15 cellular contexts compared by ENCODE assay signal in the genomic region with DNA sequence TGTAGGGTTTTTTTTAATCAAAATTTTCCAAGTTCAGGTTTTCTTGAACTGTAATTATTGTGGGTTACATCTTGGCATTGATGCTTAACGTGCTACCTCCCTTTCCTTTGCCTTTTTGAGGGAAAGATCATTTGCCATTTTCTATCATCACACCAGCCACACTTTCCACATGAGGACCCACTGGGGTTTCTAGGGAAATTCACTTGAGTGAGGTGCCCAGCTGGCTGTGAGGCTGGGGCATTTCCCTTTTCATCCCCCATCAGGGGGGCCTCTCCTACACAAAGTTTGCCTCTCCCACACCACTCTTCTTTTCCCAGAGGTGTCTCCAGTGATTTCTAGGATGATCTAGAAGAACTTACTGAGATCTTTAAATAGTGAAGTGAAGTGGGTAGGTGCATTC.
DNase-seq lines count a peak whose midpoint lies in the region; ATAC-seq and TF ChIP-seq lines count a peak whose summit lies in the region.
"Had no signal": no experiment of that assay in that cellular context is flagged by ENCODE, and none has a peak within 500 bp of the region (broad histone marks: within the 10 kb centered on the region; RNA-seq: fewer than 3 reads in every experiment).

No MANE protein-coding gene starts in this region.

- no peak for DNase-seq in OCI-LY7 (ENCODE audit: low spot score)
- DNase-seq in NCI-H510A treated with DMSO at 0.1 percent for 48 hours (lab: John Stamatoyannopoulos, UW), result no peak
- DNase-seq in amniotic stem cell (lab: John Stamatoyannopoulos, UW), result no peak
- DNase-seq in activated CD8-positive, alpha-beta memory T cell treated with anti-CD3 and anti-CD28 coated beads for 24 hours, result no peak
- no peak for DNase-seq in activated T-cell treated with anti-CD3 and anti-CD28 coated beads, Interleukin-2, amount 50 U/mL, for 1 hour
- DNase-seq: effector CD4-positive, alpha-beta T cell; NCI-H1105 treated with DMSO at 0.1 percent for 48 hours; NCI-H2107; NCI-H510A; retina; stimulated activated CD4-positive, alpha-beta T cell treated with anti-CD3 and anti-CD28 coated beads, Interleukin-12 subunit alpha, Interleukin-12 subunit beta, amount 100 ng/mL, for 4 hours; upper lobe of right lung had no signal

- H3K4me3 ChIP-seq in OCI-LY7 (ENCODE audit: low read depth, low read length, poor library complexity, severe bottlenecking), result no peak overlapping the region
- H3K4me3 ChIP-seq: gastroesophageal sphincter, upper lobe of right lung had no signal

- peak; percentile 36 for ATAC-seq in GM19025 (IDR thresholded peaks at IDR 0.05; ENCODE audit: low read depth, unreplicated experiment)
- peak; percentile 60 for ATAC-seq in HG02759 (IDR thresholded peaks at IDR 0.05; ENCODE audit: unreplicated experiment)
- ATAC-seq: gastroesophageal sphincter, upper lobe of right lung had no signal

- CTCF ChIA-PET in OCI-LY7 (lab: Charles Lee; ENCODE audit: unreplicated experiment), result no interaction called here

- POLR2A ChIA-PET in OCI-LY7 (lab: Charles Lee), result interaction anchor here (0.6 to 1.8 kb wide), 2 partner anchors 8 to 50 kb away, joined by 3 to 4 read pairs; no protein-coding TSS in a partner anchor

- no peaks in the 10 kb centered on the region for H3K9me3 ChIP-seq in OCI-LY7 (ENCODE audit: low read length)
- H3K9me3 ChIP-seq: gastroesophageal sphincter, upper lobe of right lung had no signal

- no peaks in the 10 kb centered on the region for H4K20me1 ChIP-seq in OCI-LY7 (ENCODE audit: insufficient read depth, low read length)

- H3K36me3 ChIP-seq in OCI-LY7 (ENCODE audit: insufficient read depth, low read length), result no peaks in the 10 kb centered on the region
- H3K36me3 ChIP-seq: gastroesophageal sphincter, upper lobe of right lung had no signal

- no peak overlapping the region; the same call in 1 of the 2 replicates for H3K4me2 ChIP-seq in OCI-LY7 (ENCODE audit: low read length)

- no peaks in the 10 kb centered on the region for H3K9me2 ChIP-seq in OCI-LY7 (ENCODE audit: insufficient read depth, low read length)

- no peak overlapping the region for H3K27ac ChIP-seq in OCI-LY7 (ENCODE audit: low read depth, low read length, poor library complexity, severe bottlenecking)
- H3K27ac ChIP-seq: upper lobe of right lung had no signal

- intact Hi-C loops in OCI-LY7 (cut with micrococcal nuclease; ENCODE audit: unreplicated experiment), result no loop called here

- no peaks in the 10 kb centered on the region for H3K79me2 ChIP-seq in OCI-LY7 (ENCODE audit: insufficient read depth, low read depth, low read length)

- H3K4me1 ChIP-seq in OCI-LY7 (ENCODE audit: insufficient read depth, low read length, poor library complexity, severe bottlenecking), result peaks cover 13% of the 10 kb centered on the region
- H3K4me1 ChIP-seq: upper lobe of right lung had no signal

- H2AFZ ChIP-seq in OCI-LY7 (ENCODE audit: low read length), result 0 out of 2 replicates have a peak overlapping the region, but pooled peaks have one; percentile 35

- BruUV-seq in OCI-LY7 (replicated peaks; lab: Mats Ljungman, UMichigan), result no TSS peak

- TF ChIP-seq CTCF in OCI-LY7 (conservative IDR thresholded peaks at IDR 0.05; ENCODE audit: low read length), result no peak
